14 cellular contexts compared by ENCODE assay signal in genomic region chr12:52496054-52496453, GRCh38. TPM values are rescaled to one million over a fixed set of nuclear protein-coding genes. Genes with fewer than 3 reads are reported as not detected.
DNase-seq lines count a peak whose midpoint lies in the region; ATAC-seq and TF ChIP-seq lines count a peak whose summit lies in the region.
"Had no signal": no experiment of that assay in that cellular context is flagged by ENCODE, and none has a peak within 500 bp of the region (broad histone marks: within the 10 kb centered on the region; RNA-seq: fewer than 3 reads in every experiment).

No MANE protein-coding gene starts in this region.

- no peaks in the 10 kb centered on the region for H3F3A ChIP-seq in SK-N-SH (replicated peaks; ENCODE audit: insufficient read depth)

- no peaks in the 10 kb centered on the region for H3K79me2 ChIP-seq in ACC112 (ENCODE audit: control insufficient read depth, insufficient read depth, low read length, unreplicated experiment)
- no peaks in the 10 kb centered on the region for H3K79me2 ChIP-seq in OCI-LY7 (ENCODE audit: insufficient read depth, low read depth, low read length)
- no peaks in the 10 kb centered on the region for H3K79me2 ChIP-seq in SK-N-SH (ENCODE audit: insufficient read depth)

- peak overlapping the region; percentile 48 for H3K4me2 ChIP-seq in OCI-LY7 (ENCODE audit: low read length)
- no peak overlapping the region for H3K4me2 ChIP-seq in SK-N-SH

- H3K9me3 ChIP-seq in OCI-LY7 (ENCODE audit: low read length), result no peaks in the 10 kb centered on the region
- no peaks in the 10 kb centered on the region for H3K9me3 ChIP-seq in iPS-20b (ENCODE audit: insufficient read depth, low read depth, low read length)
- no peaks in the 10 kb centered on the region for H3K9me3 ChIP-seq in SK-N-SH
- H3K9me3 ChIP-seq: tibial artery had no signal

- no peaks in the 10 kb centered on the region for H3K27me3 ChIP-seq in ACC112 (ENCODE audit: insufficient read depth, low read length)
- no peaks in the 10 kb centered on the region for H3K27me3 ChIP-seq in iPS-20b (ENCODE audit: insufficient read depth, low read length)
- peaks cover 38% of the 10 kb centered on the region; the same call in 1 of the 2 replicates for H3K27me3 ChIP-seq in SK-N-SH (ENCODE audit: insufficient read depth)

- peaks cover 78% of the 10 kb centered on the region for H3K4me1 ChIP-seq in ACC112 (ENCODE audit: control insufficient read depth, insufficient read depth, low read length, unreplicated experiment)
- H3K4me1 ChIP-seq in OCI-LY7 (ENCODE audit: insufficient read depth, low read length, poor library complexity, severe bottlenecking), result peaks cover 21% of the 10 kb centered on the region
- peaks cover 26% of the 10 kb centered on the region for H3K4me1 ChIP-seq in iPS-20b (ENCODE audit: insufficient read depth, low read length)
- H3K4me1 ChIP-seq in SK-N-SH (ENCODE audit: control insufficient read depth in 1 of 2, insufficient read depth in 2 of 2, low read depth in 1 of 2, low read length in 1 of 2), result no peaks in the 10 kb centered on the region; a peak in 1 of 4 replicates

- TF ChIP-seq CTCF in OCI-LY7 (conservative IDR thresholded peaks at IDR 0.05; ENCODE audit: low read length) (no peak), SK-N-SH (IDR thresholded peaks at IDR 0.05) (no peak)

- no peak for ATAC-seq in GM19467 (IDR thresholded peaks at IDR 0.05; ENCODE audit: unreplicated experiment)

- intact Hi-C loops in OCI-LY7 (cut with micrococcal nuclease; ENCODE audit: unreplicated experiment), result no loop called here

- POLR2A ChIA-PET in OCI-LY7 (lab: Charles Lee) (interaction anchor here (0.6 kb wide), 2 partner anchors 324 to 395 kb away, joined by 3 to 5 read pairs; no protein-coding TSS in a partner anchor), SK-N-SH (lab: Yijun Ruan, JAX) (no interaction called here)

- H4K20me1 ChIP-seq in OCI-LY7 (ENCODE audit: insufficient read depth, low read length) (no peaks in the 10 kb centered on the region), SK-N-SH (ENCODE audit: insufficient read depth) (no peaks in the 10 kb centered on the region)

- peak overlapping the region; percentile 35; the same call in 1 of the 2 replicates for H3K4me3 ChIP-seq in ACC112 (ENCODE audit: low read depth, low read length)
- no peak overlapping the region for H3K4me3 ChIP-seq in OCI-LY7 (ENCODE audit: low read depth, low read length, poor library complexity, severe bottlenecking)
- 0 out of 2 replicates have a peak overlapping the region, but pooled peaks have one; percentile 13 for H3K4me3 ChIP-seq in iPS-20b (ENCODE audit: low read length)
- no peak overlapping the region for H3K4me3 ChIP-seq in SK-N-SH (ENCODE audit: low read depth in 2 of 2, low read length in 1 of 2)
- H3K4me3 ChIP-seq: tibial artery had no signal

- DNase-seq in LHCN-M2 (ENCODE audit: low read depth), result peak; percentile 71
- DNase-seq in OCI-LY7 (ENCODE audit: low spot score), result peak; percentile 8
- no peak for DNase-seq in SK-N-SH
- no peak for DNase-seq in NCI-H2227 (lab: John Stamatoyannopoulos, UW; ENCODE audit: unreplicated experiment)
- DNase-seq in erythroblast (lab: John Stamatoyannopoulos, UW), result no peak
- DNase-seq: activated naive CD8-positive, alpha-beta T cell treated with anti-CD3 and anti-CD28 coated beads, Interleukin-2, amount 10 ng/mL, durations not matched to agents 7 days and 5 days; C1 segment of cervical spinal cord; NK-92 treated with Interleukin-12 subunit alpha and Interleukin-12 subunit beta, amount 100 ng/mL, for 24 hours; tibial artery had no signal

- H3K27ac ChIP-seq in ACC112 (ENCODE audit: low read depth, low read length) (peak overlapping the region; percentile 98), OCI-LY7 (ENCODE audit: low read depth, low read length, poor library complexity, severe bottlenecking) (no peak overlapping the region), iPS-20b (ENCODE audit: low read length) (no peak overlapping the region), SK-N-SH (ENCODE audit: low read depth in 2 of 2, low read length in 1 of 2) (no peak overlapping the region)
- H3K27ac ChIP-seq: tibial artery had no signal

- CTCF ChIA-PET in OCI-LY7 (lab: Charles Lee; ENCODE audit: unreplicated experiment), result no interaction called here
- CTCF ChIA-PET in SK-N-SH (lab: Yijun Ruan, JAX), result interaction anchor here (1.4 kb wide), 1 partner anchor 340 kb away, joined by 3 read pairs; no protein-coding TSS in a partner anchor

- H3K9me2 ChIP-seq in OCI-LY7 (ENCODE audit: insufficient read depth, low read length) (no peaks in the 10 kb centered on the region), SK-N-SH (no peaks in the 10 kb centered on the region)

- TF ChIP-seq POLR2A in erythroblast (IDR thresholded peaks at IDR 0.05; ENCODE audit: low read length), result no peak

- H2AFZ ChIP-seq in ACC112 (ENCODE audit: low read length, unreplicated experiment) (no peak overlapping the region), OCI-LY7 (ENCODE audit: low read length) (peak overlapping the region; percentile 34; the same call in 1 of the 2 replicates), SK-N-SH (ENCODE audit: low read depth) (no peak overlapping the region)

- H3K9ac ChIP-seq in iPS-20b (ENCODE audit: low read depth, low read length) (no peak overlapping the region), SK-N-SH (no peak overlapping the region)

- TF ChIP-seq EP300 in SK-N-SH (IDR thresholded peaks at IDR 0.05; ENCODE audit: borderline replicate concordance in 1 of 2, low read depth in 1 of 2, low read length in 1 of 2), result no peak

- H3K36me3 ChIP-seq in ACC112 (ENCODE audit: insufficient read depth, low read length) (no peaks in the 10 kb centered on the region), OCI-LY7 (ENCODE audit: insufficient read depth, low read length) (no peaks in the 10 kb centered on the region), iPS-20b (ENCODE audit: insufficient read depth, low read depth, low read length) (no peaks in the 10 kb centered on the region), SK-N-SH (replicated peaks in 1 of 2; ENCODE audit: control insufficient read depth in 1 of 2, insufficient read depth in 2 of 2, low read length in 1 of 2) (no peaks in the 10 kb centered on the region)
- H3K36me3 ChIP-seq: tibial artery had no signal

- no peak for TF ChIP-seq RAD21 in SK-N-SH (IDR thresholded peaks at IDR 0.05; ENCODE audit: low read length)

- BruUV-seq in OCI-LY7 (replicated peaks; lab: Mats Ljungman, UMichigan), result no TSS peak

- 14% methylated on average over 2 of the region's 2 CpGs for WGBS in SK-N-SH (ENCODE audit: low lambda C conversion rate)

TF ChIP-seq in SK-N-SH, 30 proteins besides CTCF, POLR2A, EP300 and RAD21 (continues in another document):
- TF ChIP-seq USF2 (IDR thresholded peaks at IDR 0.05; ENCODE audit: borderline replicate concordance, low read depth, low read length) (no peak), YY1 (IDR thresholded peaks at IDR 0.05; ENCODE audit: low read depth) (no peak), JUND (IDR thresholded peaks at IDR 0.05) (no peak), EZH2phosphoT487 (IDR thresholded peaks at IDR 0.05; ENCODE audit: borderline replicate concordance, low read depth) (no peak), NFIC (IDR thresholded peaks at IDR 0.05; ENCODE audit: borderline replicate concordance) (no peak), SMC3 (IDR thresholded peaks at IDR 0.05; ENCODE audit: low read depth, low read length) (no peak), GABPA (IDR thresholded peaks at IDR 0.05; ENCODE audit: low read depth) (no peak), NRF1 (IDR thresholded peaks at IDR 0.05; ENCODE audit: low read depth, low read length) (no peak), TAF1 (IDR thresholded peaks at IDR 0.05; ENCODE audit: borderline replicate concordance, low read depth, low read length) (no peak), TEAD4 (IDR thresholded peaks at IDR 0.05; ENCODE audit: borderline replicate concordance, insufficient read depth) (no peak), FOXM1 (IDR thresholded peaks at IDR 0.05; ENCODE audit: low read depth) (no peak), TCF12 (IDR thresholded peaks at IDR 0.05) (no peak)

RNA-seq across cellular contexts. Expression of gene KRT6A, which starts 3.0 kb away (rescaled TPM):
- total RNA-seq in LHCN-M2 (2014; rRNA removed) (not detected in 2 replicates), OCI-LY7 (2022) (0.74 and 1.2 TPM in 2 replicates)
- not detected for polyA plus RNA-seq in LHCN-M2 (2012)
- not detected in 2 replicates for total RNA-seq in OCI-LY7 (2014; rRNA removed; shearing (Covaris generic))
- polyA plus RNA-seq in SK-N-SH (2012; rRNA removed), result not detected in 2 replicates
- polyA plus RNA-seq in SK-N-SH (2012; cell fraction: cytosol; rRNA removed), result not detected in 2 replicates
- polyA plus RNA-seq in SK-N-SH (2012; cell fraction: nucleus; rRNA removed), result not detected in 2 replicates
- total RNA-seq: activated naive CD8-positive, alpha-beta T cell treated with anti-CD3 and anti-CD28 coated beads, Interleukin-2, amount 10 ng/mL, durations not matched to agents 7 days and 5 days; T-helper 2 cell treated with Interferon-gamma antibody and Interleukin-4, amounts not matched to agents 100 ng/mL and 5 ng/mL, for 36 hours had no signal
- polyA plus RNA-seq: IgD-negative memory B cell had no signal

RNA-seq across cellular contexts. Expression of gene KRT6C, which starts 22.4 kb away (rescaled TPM):
- total RNA-seq in LHCN-M2 (2014; rRNA removed), result not detected in 2 replicates
- polyA plus RNA-seq in LHCN-M2 (2012), result not detected
- total RNA-seq in OCI-LY7 (2014; rRNA removed; shearing (Covaris generic)), result not detected in 2 replicates
- total RNA-seq in OCI-LY7 (2022), result not detected in 2 replicates
- polyA plus RNA-seq in SK-N-SH (2012; rRNA removed), result not detected in 2 replicates
- not detected in 2 replicates for polyA plus RNA-seq in SK-N-SH (2012; cell fraction: cytosol; rRNA removed)
- not detected in 2 replicates for polyA plus RNA-seq in SK-N-SH (2012; cell fraction: nucleus; rRNA removed)
- total RNA-seq: activated naive CD8-positive, alpha-beta T cell treated with anti-CD3 and anti-CD28 coated beads, Interleukin-2, amount 10 ng/mL, durations not matched to agents 7 days and 5 days; T-helper 2 cell treated with Interferon-gamma antibody and Interleukin-4, amounts not matched to agents 100 ng/mL and 5 ng/mL, for 36 hours had no signal
- polyA plus RNA-seq: IgD-negative memory B cell had no signal

RNA-seq across cellular contexts. Expression of gene KRT5, which starts 24.1 kb away (rescaled TPM):
- total RNA-seq in LHCN-M2 (2014; rRNA removed) (not detected in 2 replicates), OCI-LY7 (2022) (0.74 and 0.91 TPM in 2 replicates)
- 0.10 TPM for polyA plus RNA-seq in LHCN-M2 (2012)
- total RNA-seq in OCI-LY7 (2014; rRNA removed; shearing (Covaris generic)), result not detected in 2 replicates
- polyA plus RNA-seq in SK-N-SH (2012; rRNA removed), result not detected in 2 replicates
- not detected in 2 replicates for polyA plus RNA-seq in SK-N-SH (2012; cell fraction: cytosol; rRNA removed)
- polyA plus RNA-seq in SK-N-SH (2012; cell fraction: nucleus; rRNA removed), result not detected in 2 replicates
- total RNA-seq: activated naive CD8-positive, alpha-beta T cell treated with anti-CD3 and anti-CD28 coated beads, Interleukin-2, amount 10 ng/mL, durations not matched to agents 7 days and 5 days; T-helper 2 cell treated with Interferon-gamma antibody and Interleukin-4, amounts not matched to agents 100 ng/mL and 5 ng/mL, for 36 hours had no signal
- polyA plus RNA-seq: IgD-negative memory B cell had no signal

RNA-seq across cellular contexts. Expression of gene KRT6B, which starts 44.1 kb away (rescaled TPM):
- not detected in 2 replicates for total RNA-seq in LHCN-M2 (2014; rRNA removed)
- not detected for polyA plus RNA-seq in LHCN-M2 (2012)
- not detected in 2 replicates for total RNA-seq in OCI-LY7 (2014; rRNA removed; shearing (Covaris generic))
- total RNA-seq in OCI-LY7 (2022), result not detected in 2 replicates
- polyA plus RNA-seq in SK-N-SH (2012; rRNA removed), result not detected in 2 replicates
- polyA plus RNA-seq in SK-N-SH (2012; cell fraction: cytosol; rRNA removed), result not detected in 2 replicates
- not detected in 2 replicates for polyA plus RNA-seq in SK-N-SH (2012; cell fraction: nucleus; rRNA removed)
- total RNA-seq: activated naive CD8-positive, alpha-beta T cell treated with anti-CD3 and anti-CD28 coated beads, Interleukin-2, amount 10 ng/mL, durations not matched to agents 7 days and 5 days; T-helper 2 cell treated with Interferon-gamma antibody and Interleukin-4, amounts not matched to agents 100 ng/mL and 5 ng/mL, for 36 hours had no signal
- polyA plus RNA-seq: IgD-negative memory B cell had no signal

RNA-seq across cellular contexts. Expression of gene KRT71, which starts 56.9 kb away (rescaled TPM):
- total RNA-seq in LHCN-M2 (2014; rRNA removed), result not detected in 2 replicates
- polyA plus RNA-seq in LHCN-M2 (2012), result not detected
- not detected in 2 replicates for total RNA-seq in OCI-LY7 (2014; rRNA removed; shearing (Covaris generic))
- not detected in 2 replicates for total RNA-seq in OCI-LY7 (2022)
- not detected in 2 replicates for polyA plus RNA-seq in SK-N-SH (2012; rRNA removed)
- not detected in 2 replicates for polyA plus RNA-seq in SK-N-SH (2012; cell fraction: cytosol; rRNA removed)
- not detected in 2 replicates for polyA plus RNA-seq in SK-N-SH (2012; cell fraction: nucleus; rRNA removed)
- total RNA-seq: activated naive CD8-positive, alpha-beta T cell treated with anti-CD3 and anti-CD28 coated beads, Interleukin-2, amount 10 ng/mL, durations not matched to agents 7 days and 5 days; T-helper 2 cell treated with Interferon-gamma antibody and Interleukin-4, amounts not matched to agents 100 ng/mL and 5 ng/mL, for 36 hours had no signal
- polyA plus RNA-seq: IgD-negative memory B cell had no signal

Comparison
In these comparisons a context has a peak if more than half of its experiments do, and no peak if none do; other contexts are left out.
1. H3K4me3 ChIP-seq: peak in ACC112 (single experiment) and iPS-20b (single experiment); none in OCI-LY7 (single experiment) and SK-N-SH (0 of 2).
2. DNase-seq: peak in LHCN-M2 (single experiment) and OCI-LY7 (single experiment); none in SK-N-SH (single experiment), NCI-H2227 (single experiment) and erythroblast (0 of 2).